19 cellular contexts compared by ENCODE assay signal in genomic region chr2:188047760-188048159, GRCh38.
"Had no signal": no experiment of that assay in that cellular context is flagged by ENCODE, and none has a peak within 500 bp of the region (broad histone marks: within the 10 kb centered on the region; RNA-seq: fewer than 3 reads in every experiment).

No MANE protein-coding gene starts in this region.

- H3K27ac Mint-ChIP-seq: T-cell had no signal

- H3K27ac ChIP-seq: RWPE1 had no signal

- H3K36me3 Mint-ChIP-seq: T-cell had no signal

- DNase-seq: KBM-7, MV-4-11, NCI-H1048, NCI-H1105, NCI-H1417, NCI-H1436 treated with DMSO at 0.1 percent for 48 hours, NCI-H1694, NCI-H187 treated with DMSO at 0.1 percent for 48 hours, NCI-H2029 treated with DMSO at 0.1 percent for 48 hours, NCI-H2171 treated with DMSO at 0.1 percent for 48 hours, NCI-H2227 treated with DMSO at 0.1 percent for 48 hours, NCI-H524, NCI-H526 treated with DMSO at 0.1 percent for 48 hours, NCI-H774, SHP77, SK-N-SH, SW 1271, T-cell had no signal

- H3K9me3 ChIP-seq: SK-N-SH had no signal

- H3K4me3 Mint-ChIP-seq: T-cell had no signal

- H3K27me3 Mint-ChIP-seq: T-cell had no signal

- H3K9me2 ChIP-seq: SK-N-SH had no signal

- H3K4me2 ChIP-seq: SK-N-SH had no signal

- H3K4me1 Mint-ChIP-seq: T-cell had no signal

- ATAC-seq: T-cell had no signal
